Comparison of ENCODE assay signal across 18 cellular contexts in the genomic region with DNA sequence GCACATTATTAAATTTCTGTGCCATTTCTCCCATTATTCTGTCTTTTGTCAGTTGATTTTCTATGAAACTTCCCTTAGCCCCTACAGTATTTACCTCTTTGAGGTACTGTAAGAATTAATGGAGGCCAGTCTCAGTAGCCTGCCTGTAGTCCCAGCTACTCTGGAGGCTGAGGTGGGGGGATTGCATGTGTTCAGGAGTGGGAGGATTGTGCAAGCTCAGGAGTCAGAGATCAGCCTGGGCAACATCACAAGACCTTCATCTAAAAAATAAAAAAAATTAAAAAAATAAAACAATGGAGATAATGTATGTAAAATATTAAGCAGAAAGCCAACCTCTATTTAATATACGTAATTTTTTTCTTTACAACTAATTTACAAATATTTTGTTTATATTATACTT.
DNase-seq lines count a peak whose midpoint lies in the region; ATAC-seq and TF ChIP-seq lines count a peak whose summit lies in the region.
"Had no signal": no experiment of that assay in that cellular context is flagged by ENCODE, and none has a peak within 500 bp of the region (broad histone marks: within the 10 kb centered on the region; RNA-seq: fewer than 3 reads in every experiment).

No MANE protein-coding gene starts in this region.

- H2BK5ac ChIP-seq in IMR-90 (ENCODE audit: low read depth, low read length, poor library complexity, severe bottlenecking), result no peak overlapping the region

- H4K8ac ChIP-seq in IMR-90 (ENCODE audit: low read depth in 2 of 2, low read length in 2 of 2), result no peak overlapping the region

- CTCF ChIA-PET in activated CD4-positive, alpha-beta T cell treated with anti-CD3 and anti-CD28 coated beads for 36 hours (lab: Charles Lee), result interaction anchor here (0.9 to 5.7 kb wide), 4 partner anchors 10 to 61 kb away, joined by 3 to 24 read pairs (median 10); a partner anchor contains a TSS
- CTCF ChIA-PET in IMR-90 (lab: Yijun Ruan, JAX), result interaction anchor here (0.6 kb wide), 1 partner anchor 32 kb away, joined by 3 read pairs; no protein-coding TSS in a partner anchor

- H3K27ac ChIP-seq in IMR-90 (ENCODE audit: insufficient read depth, low read length) (no peak overlapping the region), testis (no peak overlapping the region)
- H3K27ac ChIP-seq: gastroesophageal sphincter, pancreas had no signal

- H3K79me1 ChIP-seq in IMR-90 (ENCODE audit: low read depth in 1 of 2, low read length in 2 of 2), result peaks cover 0 to 28% of the 10 kb centered on the region in 2 experiments; a peak in 2 of 4 replicates

- H2BK20ac ChIP-seq in IMR-90 (ENCODE audit: low read depth, low read length), result no peak overlapping the region

- no peaks in the 10 kb centered on the region for H3K9me3 Mint-ChIP-seq in activated CD4-positive, alpha-beta T cell treated with anti-CD3 and anti-CD28 coated beads for 36 hours (ENCODE audit: low read depth)
- H3K9me3 Mint-ChIP-seq in activated T-helper 2 cell treated with anti-CD3 and anti-CD28 coated beads, Interferon-gamma antibody, Interleukin-2, Interleukin-4, amounts not matched to agents 10 μg/mL and 5 μg/mL and 100 μg/mL, durations not matched to agents 14 hours and 24 hours and 36 hours, result no peaks in the 10 kb centered on the region
- H3K9me3 Mint-ChIP-seq in naive thymus-derived CD8-positive, alpha-beta T cell, result no peaks in the 10 kb centered on the region
- H3K9me3 Mint-ChIP-seq: activated T-helper 17 cell treated with anti-CD3 and anti-CD28 coated beads, Interleukin-2, amount 50 U/mL, for 72 hours had no signal

- no peak for DNase-seq in activated CD4-positive, alpha-beta T cell treated with anti-CD3 and anti-CD28 coated beads for 36 hours
- no peak for DNase-seq in activated CD4-positive, alpha-beta T cell treated with anti-CD3 and anti-CD28 coated beads for 1 hour
- DNase-seq in IMR-90, result no peak
- DNase-seq in activated T-helper 2 cell treated with anti-CD3 and anti-CD28 coated beads, Interferon-gamma antibody, Interleukin-2, Interleukin-4, amounts not matched to agents 10 μg/mL and 5 μg/mL and 100 μg/mL, durations not matched to agents 14 hours and 24 hours and 36 hours (ENCODE audit: low spot score), result no peak
- no peak for DNase-seq in naive thymus-derived CD8-positive, alpha-beta T cell
- DNase-seq in testis, result no peak
- DNase-seq in NCI-H2081 (lab: John Stamatoyannopoulos, UW), result no peak
- DNase-seq: central memory CD4-positive, alpha-beta T cell; islet precursor cell; Karpas-422; midbrain; NCI-H187; NCI-H526 treated with DMSO at 0.1 percent for 48 hours; pancreas; stimulated activated CD4-positive, alpha-beta T cell treated with anti-CD3 and anti-CD28 coated beads, Interleukin-12 subunit alpha, Interleukin-12 subunit beta, amount 100 ng/mL, for 4 hours had no signal

- H3K9me1 ChIP-seq in IMR-90 (ENCODE audit: insufficient read depth, low read length), result no peaks in the 10 kb centered on the region

- no peak overlapping the region for H3K9ac ChIP-seq in IMR-90 (ENCODE audit: low read depth, low read length)

- H3K36me3 Mint-ChIP-seq in activated CD4-positive, alpha-beta T cell treated with anti-CD3 and anti-CD28 coated beads for 36 hours (ENCODE audit: low read depth), result no peaks in the 10 kb centered on the region
- peaks cover 9% of the 10 kb centered on the region for H3K36me3 Mint-ChIP-seq in activated T-helper 2 cell treated with anti-CD3 and anti-CD28 coated beads, Interferon-gamma antibody, Interleukin-2, Interleukin-4, amounts not matched to agents 10 μg/mL and 5 μg/mL and 100 μg/mL, durations not matched to agents 14 hours and 24 hours and 36 hours (ENCODE audit: low read depth)
- no peaks in the 10 kb centered on the region for H3K36me3 Mint-ChIP-seq in naive thymus-derived CD8-positive, alpha-beta T cell

- dilution Hi-C loops in IMR-90 (cut with HindIII; ENCODE audit: low sequenced_read_pairs, unreplicated experiment), result no loop called here

- no peak overlapping the region for H3K4me3 Mint-ChIP-seq in activated CD4-positive, alpha-beta T cell treated with anti-CD3 and anti-CD28 coated beads for 36 hours
- H3K4me3 Mint-ChIP-seq in activated T-helper 2 cell treated with anti-CD3 and anti-CD28 coated beads, Interferon-gamma antibody, Interleukin-2, Interleukin-4, amounts not matched to agents 10 μg/mL and 5 μg/mL and 100 μg/mL, durations not matched to agents 14 hours and 24 hours and 36 hours (ENCODE audit: low read depth), result no peak overlapping the region
- H3K4me3 Mint-ChIP-seq in naive thymus-derived CD8-positive, alpha-beta T cell, result no peak overlapping the region

- intact Hi-C loops in activated CD4-positive, alpha-beta T cell treated with anti-CD3 and anti-CD28 coated beads for 36 hours (cut with DNase I, micrococcal nuclease), result loop anchor here (10.0 kb wide), 3 partner anchors 300 to 1810 kb away; a partner anchor contains a TSS
- intact Hi-C loops in IMR-90 (cut with micrococcal nuclease), result loop anchor here (10.0 kb wide), 1 partner anchor 1810 kb away; a partner anchor contains a TSS
- intact Hi-C loops in activated T-helper 2 cell treated with anti-CD3 and anti-CD28 coated beads, Interferon-gamma antibody, Interleukin-2, Interleukin-4, amounts not matched to agents 10 μg/mL and 5 μg/mL and 100 μg/mL, durations not matched to agents 14 hours and 24 hours and 36 hours (cut with micrococcal nuclease), result loop anchor here (10.0 kb wide), 1 partner anchor 1640 kb away; a partner anchor contains a TSS
- intact Hi-C loops in testis (cut with DNase I; ENCODE audit: low total_unique reads), result no loop called here

- POLR2A ChIA-PET in activated CD4-positive, alpha-beta T cell treated with anti-CD3 and anti-CD28 coated beads for 36 hours (lab: Charles Lee), result interaction anchor here (0.6 to 6.6 kb wide), 5 partner anchors 10 to 688 kb away, joined by 4 to 349 read pairs (median 13); a partner anchor contains a TSS
- POLR2A ChIA-PET in IMR-90 (lab: Charles Lee; ENCODE audit: unreplicated experiment), result interaction anchor here (0.9 kb wide), 1 partner anchor 13 kb away, joined by 3 read pairs; no protein-coding TSS in a partner anchor
- POLR2A ChIA-PET in naive thymus-derived CD8-positive, alpha-beta T cell (lab: Charles Lee), result interaction anchor here (0.7 to 11.6 kb wide), 12 partner anchors 13 to 1710 kb away, joined by 3 to 793 read pairs (median 58); a partner anchor contains a TSS

- H2AFZ ChIP-seq in IMR-90 (replicated peaks; ENCODE audit: low read length, poor library complexity), result no peak overlapping the region

- no peak overlapping the region for H3K4ac ChIP-seq in IMR-90 (ENCODE audit: low read depth, low read length)

- H3K9me3 ChIP-seq in IMR-90 (ENCODE audit: control insufficient read depth, insufficient read depth, low read length) (no peaks in the 10 kb centered on the region), testis (no peaks in the 10 kb centered on the region)
- H3K9me3 ChIP-seq: gastroesophageal sphincter, pancreas had no signal

- no peaks in the 10 kb centered on the region for H3K27me3 Mint-ChIP-seq in activated CD4-positive, alpha-beta T cell treated with anti-CD3 and anti-CD28 coated beads for 36 hours
- H3K27me3 Mint-ChIP-seq in activated T-helper 2 cell treated with anti-CD3 and anti-CD28 coated beads, Interferon-gamma antibody, Interleukin-2, Interleukin-4, amounts not matched to agents 10 μg/mL and 5 μg/mL and 100 μg/mL, durations not matched to agents 14 hours and 24 hours and 36 hours (ENCODE audit: low read depth), result no peaks in the 10 kb centered on the region
- no peaks in the 10 kb centered on the region for H3K27me3 Mint-ChIP-seq in naive thymus-derived CD8-positive, alpha-beta T cell
- H3K27me3 Mint-ChIP-seq: activated T-helper 17 cell treated with anti-CD3 and anti-CD28 coated beads, Interleukin-2, amount 50 U/mL, for 72 hours had no signal

- peak overlapping the region; percentile 50; the same call in 1 of the 2 replicates for H2AK5ac ChIP-seq in IMR-90 (ENCODE audit: low read depth, low read length)

- no peak for TF ChIP-seq POLR2A in IMR-90 (IDR thresholded peaks at IDR 0.05; ENCODE audit: low read depth, low read length)
- TF ChIP-seq POLR2A in testis (IDR thresholded peaks at IDR 0.05), result no peak

- no peak for ATAC-seq in activated CD4-positive, alpha-beta T cell treated with anti-CD3 and anti-CD28 coated beads for 36 hours
- ATAC-seq in IMR-90 (ENCODE audit: low read depth) (no peak), HG03139 (IDR thresholded peaks at IDR 0.05; ENCODE audit: unreplicated experiment) (no peak)
- no peak for ATAC-seq in naive thymus-derived CD8-positive, alpha-beta T cell
- ATAC-seq: activated T-helper 17 cell treated with anti-CD3 and anti-CD28 coated beads, Interleukin-2, amount 50 U/mL, for 72 hours; gastroesophageal sphincter; pancreas had no signal

- no peaks in the 10 kb centered on the region for H3K36me3 ChIP-seq in IMR-90 (ENCODE audit: control insufficient read depth, insufficient read depth, low read length)
- H3K36me3 ChIP-seq in testis (ENCODE audit: low read depth, missing control alignments), result no peaks in the 10 kb centered on the region
- H3K36me3 ChIP-seq: gastroesophageal sphincter, pancreas had no signal

- no CpG with 5 or more reads among the region's 1 CpG for WGBS in IMR-90 (ENCODE audit: extremely low coverage in 2 of 2, insufficient read length in 1 of 2), 2 experiments
- WGBS in testis, 2 donors, result 88 to 100% methylated on average over 1 of the region's 1 CpG

- TF ChIP-seq CTCF in IMR-90 (conservative IDR thresholded peaks at IDR 0.05; ENCODE audit: low read depth, low read length) (no peak), testis (IDR thresholded peaks at IDR 0.05) (no peak)

- peaks cover 31% of the 10 kb centered on the region for H3K4me1 Mint-ChIP-seq in activated CD4-positive, alpha-beta T cell treated with anti-CD3 and anti-CD28 coated beads for 36 hours
- H3K4me1 Mint-ChIP-seq in activated T-helper 2 cell treated with anti-CD3 and anti-CD28 coated beads, Interferon-gamma antibody, Interleukin-2, Interleukin-4, amounts not matched to agents 10 μg/mL and 5 μg/mL and 100 μg/mL, durations not matched to agents 14 hours and 24 hours and 36 hours (ENCODE audit: low read depth), result peaks cover 40% of the 10 kb centered on the region
- H3K4me1 Mint-ChIP-seq in naive thymus-derived CD8-positive, alpha-beta T cell, result peaks cover 14 to 48% (median 28%) of the 10 kb centered on the region in 4 donors

- no peak for TF ChIP-seq RAD21 in IMR-90 (IDR thresholded peaks at IDR 0.05; ENCODE audit: low read length)

- no peak overlapping the region for H2BK15ac ChIP-seq in IMR-90 (ENCODE audit: low read depth, low read length)

- H4K5ac ChIP-seq in IMR-90 (ENCODE audit: low read depth, low read length), result no peak overlapping the region

- H4K91ac ChIP-seq in IMR-90 (ENCODE audit: insufficient read depth, low read depth, low read length), result peak overlapping the region; percentile 51

- H3K4me3 ChIP-seq in IMR-90 (ENCODE audit: insufficient read depth, low read depth, low read length) (no peak overlapping the region), testis (no peak overlapping the region)
- H3K4me3 ChIP-seq: gastroesophageal sphincter, pancreas had no signal

- H4K20me1 ChIP-seq in IMR-90 (ENCODE audit: insufficient read depth, low read length), result no peaks in the 10 kb centered on the region; the same call in 1 of the 2 replicates

- H3K4me2 ChIP-seq in IMR-90 (ENCODE audit: low read depth, low read length), result no peak overlapping the region

- H3K18ac ChIP-seq in IMR-90 (ENCODE audit: low read depth, low read length), result no peak overlapping the region

- H3K14ac ChIP-seq in IMR-90 (replicated peaks; ENCODE audit: low read depth, low read length), result no peak overlapping the region

- no peaks in the 10 kb centered on the region for H3K27me3 ChIP-seq in IMR-90 (ENCODE audit: control insufficient read depth, insufficient read depth, low read length)
- no peaks in the 10 kb centered on the region for H3K27me3 ChIP-seq in testis

- H3K56ac ChIP-seq in IMR-90 (ENCODE audit: extremely low read depth, insufficient read depth, low read length), result no peak overlapping the region

- H3K4me1 ChIP-seq in IMR-90 (ENCODE audit: control insufficient read depth, insufficient read depth, low read length) (peaks cover 3% of the 10 kb centered on the region; the same call in 1 of the 2 replicates), testis (peaks cover 5% of the 10 kb centered on the region)

- H2BK120ac ChIP-seq in IMR-90 (ENCODE audit: low read depth, low read length), result no peak overlapping the region

- in situ Hi-C loops in IMR-90 (cut with MboI; ENCODE audit: low sequenced_read_pairs), result loop anchor here (5.0 to 25.0 kb wide), 2 partner anchors 33 to 1622 kb away; a partner anchor contains a TSS

- no peak overlapping the region for H3K23ac ChIP-seq in IMR-90 (ENCODE audit: low read depth, low read length)

- H3K27ac Mint-ChIP-seq in activated CD4-positive, alpha-beta T cell treated with anti-CD3 and anti-CD28 coated beads for 36 hours, result peak overlapping the region; percentile 25
- H3K27ac Mint-ChIP-seq in activated T-helper 2 cell treated with anti-CD3 and anti-CD28 coated beads, Interferon-gamma antibody, Interleukin-2, Interleukin-4, amounts not matched to agents 10 μg/mL and 5 μg/mL and 100 μg/mL, durations not matched to agents 14 hours and 24 hours and 36 hours, result peak overlapping the region; percentile 53
- H3K27ac Mint-ChIP-seq in naive thymus-derived CD8-positive, alpha-beta T cell, result peak overlapping the region in 7 of 10 donors; percentile 6 to 72 (median 15)

- H2AK9ac ChIP-seq in IMR-90 (replicated peaks; ENCODE audit: low read depth, low read length, poor library complexity), result peak overlapping the region; percentile 92

- no TSS peak for BruUV-seq in IMR-90 (replicated peaks; lab: Mats Ljungman, UMichigan)
